Comparison of ENCODE assay signal across 28 cellular contexts in the genomic region with DNA sequence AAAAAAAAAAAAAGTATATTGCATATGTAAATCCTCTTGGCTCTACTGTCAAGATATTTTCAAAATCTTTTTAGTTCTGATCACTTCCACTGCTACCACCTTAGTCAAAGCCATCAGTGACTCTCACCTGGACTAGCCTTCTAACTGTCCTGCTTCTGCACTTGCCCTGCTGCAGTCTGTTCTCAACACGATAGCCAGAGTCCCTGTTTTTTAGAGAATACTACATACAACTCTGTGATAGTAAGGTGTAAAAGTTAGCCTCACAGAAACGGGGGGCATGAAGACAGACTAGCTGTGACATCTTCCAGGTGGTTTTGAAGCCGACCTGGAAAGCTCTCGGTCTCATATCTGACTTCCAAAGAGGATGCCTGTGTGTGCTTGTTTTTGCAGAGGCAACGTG. TPM values are rescaled to one million over a fixed set of nuclear protein-coding genes. Genes with fewer than 3 reads are reported as not detected.
DNase-seq lines count a peak whose midpoint lies in the region; ATAC-seq, FAIRE-seq and TF ChIP-seq lines count a peak whose summit lies in the region.
"Had no signal": no experiment of that assay in that cellular context is flagged by ENCODE, and none has a peak within 500 bp of the region (broad histone marks: within the 10 kb centered on the region; RNA-seq: fewer than 3 reads in every experiment).

No MANE protein-coding gene starts in this region.

- FAIRE-seq in GM12891 (lab: Jason Lieb, UNC) = no peak
- FAIRE-seq: A549, small intestine had no signal

- peaks cover 28% of the 10 kb centered on the region for H3K36me3 Mint-ChIP-seq in activated CD4-positive, alpha-beta T cell treated with anti-CD3 and anti-CD28 coated beads, Interleukin-2, amount 10 ng/mL, durations not matched to agents 24 days and 14 days (ENCODE audit: low read depth)
- peaks cover 31% of the 10 kb centered on the region for H3K36me3 Mint-ChIP-seq in activated naive CD8-positive, alpha-beta T cell treated with anti-CD3 and anti-CD28 coated beads, Interleukin-2, amount 50 U/mL, for 24 hours (ENCODE audit: low read depth)

- peak; percentile 29; the same call in 1 of the 2 replicates for TF ChIP-seq POLR2A in GM12891 (IDR thresholded peaks at IDR 0.05; ENCODE audit: low read depth, low read length)
- no peak for TF ChIP-seq POLR2A in NB4 (IDR thresholded peaks at IDR 0.05; ENCODE audit: extremely low read depth, insufficient read length)

- no peaks in the 10 kb centered on the region for H3K9me3 Mint-ChIP-seq in activated CD4-positive, alpha-beta T cell treated with anti-CD3 and anti-CD28 coated beads, Interleukin-2, amount 10 ng/mL, durations not matched to agents 24 days and 14 days
- H3K9me3 Mint-ChIP-seq in activated naive CD8-positive, alpha-beta T cell treated with anti-CD3 and anti-CD28 coated beads, Interleukin-2, amount 50 U/mL, for 24 hours = no peaks in the 10 kb centered on the region
- H3K9me3 Mint-ChIP-seq: brain; CD4-positive, CD25-positive, alpha-beta regulatory T cell had no signal

- no peaks in the 10 kb centered on the region for H3K27me3 Mint-ChIP-seq in activated CD4-positive, alpha-beta T cell treated with anti-CD3 and anti-CD28 coated beads, Interleukin-2, amount 10 ng/mL, durations not matched to agents 24 days and 14 days
- H3K27me3 Mint-ChIP-seq in activated naive CD8-positive, alpha-beta T cell treated with anti-CD3 and anti-CD28 coated beads, Interleukin-2, amount 50 U/mL, for 24 hours = no peaks in the 10 kb centered on the region
- H3K27me3 Mint-ChIP-seq: brain; CD4-positive, CD25-positive, alpha-beta regulatory T cell had no signal

- intact Hi-C loops in activated CD4-positive, alpha-beta T cell treated with anti-CD3 and anti-CD28 coated beads, Interleukin-2, amount 10 ng/mL, durations not matched to agents 24 days and 14 days (cut with micrococcal nuclease) = no loop called here

- no peak for DNase-seq in activated CD4-positive, alpha-beta T cell treated with anti-CD3 and anti-CD28 coated beads, Interleukin-2, amount 10 ng/mL, durations not matched to agents 24 days and 14 days
- DNase-seq in activated CD4-positive, alpha-beta T cell treated with anti-CD3 and anti-CD28 coated beads for 48 hours = no peak
- DNase-seq in GM12891 (ENCODE audit: insufficient read length, low spot score) (no peak), NB4 (ENCODE audit: low read depth) (peak; percentile 15), GF-D8 (lab: John Stamatoyannopoulos, UW) (no peak)
- no peak for DNase-seq in activated naive CD8-positive, alpha-beta T cell treated with anti-CD3 and anti-CD28 coated beads, Interleukin-2, amount 50 U/mL, for 24 hours
- no peak for DNase-seq in stimulated activated CD4-positive, alpha-beta T cell treated with anti-CD3 and anti-CD28 coated beads, Interleukin-4, amount 100 ng/mL, for 24 hours
- DNase-seq: activated CD8-positive, alpha-beta memory T cell treated with anti-CD3 and anti-CD28 coated beads, Interleukin-2, amount 50 U/mL, for 4 hours; activated effector memory CD4-positive, alpha-beta T cell treated with Interleukin-2 at 50 U/mL for 16 hours; AML-193; CD4-positive, CD25-positive, alpha-beta regulatory T cell; foreskin melanocyte; heart left ventricle; islet precursor cell; left lung; mesendoderm; NCI-H1436 treated with DMSO at 0.1 percent for 48 hours; NCI-H226; ovary; retina; SIG-M5; small intestine; stimulated activated naive CD4-positive, alpha-beta T cell; T-helper 9 cell; WERI-Rb-1 had no signal

- ATAC-seq in activated naive CD8-positive, alpha-beta T cell treated with anti-CD3 and anti-CD28 coated beads, Interleukin-2, amount 50 U/mL, for 24 hours = no peak
- ATAC-seq in HG03342 (IDR thresholded peaks at IDR 0.05; ENCODE audit: unreplicated experiment) = no peak
- ATAC-seq: A549, heart left ventricle, left lung had no signal

- no peak for TF ChIP-seq CTCF in NB4 (IDR thresholded peaks at IDR 0.05; ENCODE audit: low read depth, low read length)

- peak overlapping the region; percentile 53 for H3K27ac Mint-ChIP-seq in activated CD4-positive, alpha-beta T cell treated with anti-CD3 and anti-CD28 coated beads, Interleukin-2, amount 10 ng/mL, durations not matched to agents 24 days and 14 days
- peak overlapping the region; percentile 73 for H3K27ac Mint-ChIP-seq in activated naive CD8-positive, alpha-beta T cell treated with anti-CD3 and anti-CD28 coated beads, Interleukin-2, amount 50 U/mL, for 24 hours
- H3K27ac Mint-ChIP-seq: CD4-positive, CD25-positive, alpha-beta regulatory T cell had no signal

- no peak overlapping the region for H3K4me3 Mint-ChIP-seq in activated CD4-positive, alpha-beta T cell treated with anti-CD3 and anti-CD28 coated beads, Interleukin-2, amount 10 ng/mL, durations not matched to agents 24 days and 14 days
- H3K4me3 Mint-ChIP-seq in activated naive CD8-positive, alpha-beta T cell treated with anti-CD3 and anti-CD28 coated beads, Interleukin-2, amount 50 U/mL, for 24 hours = no peak overlapping the region
- H3K4me3 Mint-ChIP-seq: brain; CD4-positive, CD25-positive, alpha-beta regulatory T cell had no signal

- H3K4me3 ChIP-seq in NB4 (ENCODE audit: low read depth, low read length) = no peak overlapping the region
- H3K4me3 ChIP-seq: A549, heart left ventricle, left lung, ovary had no signal

- H3K4me1 Mint-ChIP-seq in activated CD4-positive, alpha-beta T cell treated with anti-CD3 and anti-CD28 coated beads, Interleukin-2, amount 10 ng/mL, durations not matched to agents 24 days and 14 days = peaks cover 10% of the 10 kb centered on the region
- peaks cover 38% of the 10 kb centered on the region for H3K4me1 Mint-ChIP-seq in activated naive CD8-positive, alpha-beta T cell treated with anti-CD3 and anti-CD28 coated beads, Interleukin-2, amount 50 U/mL, for 24 hours
- H3K4me1 Mint-ChIP-seq: brain had no signal

TF ChIP-seq in GM12891, 5 proteins besides CTCF, POLR2A, EP300 and RAD21:
- TF ChIP-seq SPI1 (IDR thresholded peaks at IDR 0.05; ENCODE audit: low read depth, low read length) = no peak
- no peak for TF ChIP-seq POU2F2 (IDR thresholded peaks at IDR 0.05; ENCODE audit: low read depth, low read length)
- TF ChIP-seq PAX5 (IDR thresholded peaks at IDR 0.05; ENCODE audit: insufficient read depth, low read length, severe bottlenecking) = no peak
- no peak for TF ChIP-seq POLR2AphosphoS5 (IDR thresholded peaks at IDR 0.05; ENCODE audit: low read depth, low read length)
- TF ChIP-seq TAF1 (IDR thresholded peaks at IDR 0.05; ENCODE audit: low read depth, low read length) = no peak

RNA-seq across cellular contexts. Expression of a gene that starts 24.6 kb away (rescaled TPM):
- 207 and 214 TPM in 2 replicates for total RNA-seq in activated CD4-positive, alpha-beta T cell treated with anti-CD3 and anti-CD28 coated beads, Interleukin-2, amount 10 ng/mL, durations not matched to agents 24 days and 14 days
- 123 TPM for polyA plus RNA-seq in GM12891 (2012; ENCODE audit: low read depth, missing spikeins)

RNA-seq across cellular contexts. Expression of a gene that starts 52.4 kb away (rescaled TPM):
- total RNA-seq in activated CD4-positive, alpha-beta T cell treated with anti-CD3 and anti-CD28 coated beads, Interleukin-2, amount 10 ng/mL, durations not matched to agents 24 days and 14 days = 9.8 and 10.2 TPM in 2 replicates
- polyA plus RNA-seq in GM12891 (2012; ENCODE audit: low read depth, missing spikeins) = 4.4 TPM
